ENCODE assay signal across 16 cellular contexts in genomic region chr2:10424916-10425505, GRCh38. TPM values are rescaled to one million over a fixed set of nuclear protein-coding genes. Genes with fewer than 3 reads are reported as not detected.
DNase-seq lines count a peak whose midpoint lies in the region; ATAC-seq, FAIRE-seq and TF ChIP-seq lines count a peak whose summit lies in the region.
"Had no signal": no experiment of that assay in that cellular context is flagged by ENCODE, and none has a peak within 500 bp of the region (broad histone marks: within the 10 kb centered on the region; RNA-seq: fewer than 3 reads in every experiment).

No MANE protein-coding gene starts in this region.

- peak; percentile 17 for DNase-seq in Right ventricle myocardium inferior (ENCODE audit: missing footprints)
- no peak for DNase-seq in left cardiac atrium
- peak; percentile 52 for DNase-seq in kidney
- DNase-seq in neuronal stem cell (ENCODE audit: low spot score) = no peak
- DNase-seq in vagina (ENCODE audit: extremely low spot score in 2 of 2) = no peak
- no peak for DNase-seq in activated CD8-positive, alpha-beta memory T cell treated with anti-CD3 and anti-CD28 coated beads, Interleukin-2, amount 10 ng/mL, durations not matched to agents 7 days and 5 days
- no peak for DNase-seq in GM19240 (ENCODE audit: insufficient read length, low spot score)
- no peak for DNase-seq in activated gamma-delta T cell (lab: John Stamatoyannopoulos, UW)
- DNase-seq: C1 segment of cervical spinal cord, DMS79, H7 had no signal

- no peak overlapping the region for H3K27ac Mint-ChIP-seq in activated CD8-positive, alpha-beta memory T cell treated with anti-CD3 and anti-CD28 coated beads, Interleukin-2, amount 10 ng/mL, durations not matched to agents 7 days and 5 days
- H3K27ac Mint-ChIP-seq: GM23338 had no signal

- no peaks in the 10 kb centered on the region for H3K27me3 Mint-ChIP-seq in activated CD8-positive, alpha-beta memory T cell treated with anti-CD3 and anti-CD28 coated beads, Interleukin-2, amount 10 ng/mL, durations not matched to agents 7 days and 5 days
- H3K27me3 Mint-ChIP-seq: CD4-positive, alpha-beta memory T cell had no signal

- no peak overlapping the region for H3K14ac ChIP-seq in neuronal stem cell (ENCODE audit: low read length)

- H3K4me3 Mint-ChIP-seq in activated CD8-positive, alpha-beta memory T cell treated with anti-CD3 and anti-CD28 coated beads, Interleukin-2, amount 10 ng/mL, durations not matched to agents 7 days and 5 days = no peak overlapping the region
- H3K4me3 Mint-ChIP-seq: CD4-positive, alpha-beta memory T cell; GM23338 had no signal

- H3K27me3 ChIP-seq in neuronal stem cell (ENCODE audit: control insufficient read depth in 3 of 3, insufficient read depth in 3 of 3, low read depth in 1 of 3, low read length in 3 of 3) (no peaks in the 10 kb centered on the region), vagina (no peaks in the 10 kb centered on the region)

- no peak for FAIRE-seq in kidney (lab: Jason Lieb, UNC)
- FAIRE-seq: GM12878, GM18507 had no signal

- H3K36me3 ChIP-seq in kidney (ENCODE audit: control insufficient read depth in 1 of 2, insufficient read depth in 2 of 2, low read length in 2 of 2) = peaks cover 25 to 29% of the 10 kb centered on the region in 2 donors
- no peaks in the 10 kb centered on the region for H3K36me3 ChIP-seq in neuronal stem cell (replicated peaks in 1 of 2; ENCODE audit: control insufficient read depth in 2 of 2, insufficient read depth in 2 of 2, low read length in 2 of 2)
- H3K36me3 ChIP-seq in vagina = peaks cover 0 to 8% of the 10 kb centered on the region in 2 donors

- TF ChIP-seq POLR2A in vagina (IDR thresholded peaks at IDR 0.05) = no peak

- intact Hi-C loops in Right ventricle myocardium inferior (cut with DNase I) = no loop called here
- intact Hi-C loops in left cardiac atrium (cut with DNase I) = loop anchor here in 1 of 2 donors (5.0 kb wide), 1 partner anchor 293 kb away; no protein-coding TSS in a partner anchor
- intact Hi-C loops in kidney (cut with DNase I) = no loop called here
- intact Hi-C loops in vagina (cut with DNase I) = no loop called here

- H3K23ac ChIP-seq in neuronal stem cell (ENCODE audit: low read depth, low read length, poor library complexity) = peak overlapping the region; percentile 68

- H3K9me3 Mint-ChIP-seq in activated CD8-positive, alpha-beta memory T cell treated with anti-CD3 and anti-CD28 coated beads, Interleukin-2, amount 10 ng/mL, durations not matched to agents 7 days and 5 days (ENCODE audit: low read depth) = no peaks in the 10 kb centered on the region
- H3K9me3 Mint-ChIP-seq: CD4-positive, alpha-beta memory T cell; GM23338 had no signal

- H3K27ac ChIP-seq in kidney (ENCODE audit: low read depth in 2 of 2, low read length in 2 of 2) (no peak overlapping the region), neuronal stem cell (replicated peaks; ENCODE audit: low read length) (no peak overlapping the region), vagina (peak overlapping the region; percentile 41)
- H3K27ac ChIP-seq: 22Rv1 had no signal

- no peak overlapping the region for H4K8ac ChIP-seq in neuronal stem cell (ENCODE audit: low read depth, low read length)

- H2BK120ac ChIP-seq in neuronal stem cell (ENCODE audit: low read depth, low read length) = no peak overlapping the region

- H3K4me3 ChIP-seq in kidney (ENCODE audit: low read length in 2 of 2) (no peak overlapping the region), neuronal stem cell (ENCODE audit: low read length in 2 of 2) (no peak overlapping the region), vagina (no peak overlapping the region)
- H3K4me3 ChIP-seq: GM12878, GM23338 had no signal

- peak overlapping the region; percentile 17 for H2BK12ac ChIP-seq in neuronal stem cell (ENCODE audit: low read length)

- no peak overlapping the region for H4K91ac ChIP-seq in neuronal stem cell (ENCODE audit: low read depth, low read length, poor library complexity)

- H2AK5ac ChIP-seq in neuronal stem cell (ENCODE audit: low read depth, low read length) = peak overlapping the region; percentile 76

- no peak overlapping the region for H3K4ac ChIP-seq in neuronal stem cell (ENCODE audit: low read length)

- CTCF ChIA-PET in activated CD8-positive, alpha-beta memory T cell treated with anti-CD3 and anti-CD28 coated beads, Interleukin-2, amount 10 ng/mL, durations not matched to agents 7 days and 5 days (lab: Charles Lee) = interaction anchor here (1.4 kb wide), 2 partner anchors 10 to 17 kb away, joined by 3 to 7 read pairs; no protein-coding TSS in a partner anchor

- H3K4me1 ChIP-seq in kidney (ENCODE audit: control insufficient read depth in 1 of 2, insufficient read depth in 1 of 2, low read depth in 1 of 2, low read length in 2 of 2) (peaks cover 0 to 2% of the 10 kb centered on the region in 2 donors), neuronal stem cell (ENCODE audit: control insufficient read depth in 2 of 2, insufficient read depth in 1 of 2, low read depth in 1 of 2, low read length in 2 of 2) (peaks cover 17 to 29% of the 10 kb centered on the region in 2 donors), vagina (peaks cover 11% of the 10 kb centered on the region)

- H3K36me3 Mint-ChIP-seq in activated CD8-positive, alpha-beta memory T cell treated with anti-CD3 and anti-CD28 coated beads, Interleukin-2, amount 10 ng/mL, durations not matched to agents 7 days and 5 days = no peaks in the 10 kb centered on the region

- no peak overlapping the region for H3K18ac ChIP-seq in neuronal stem cell (ENCODE audit: low read length)

- peaks cover 2% of the 10 kb centered on the region for H3K79me1 ChIP-seq in neuronal stem cell (ENCODE audit: low read depth, low read length)

- H3K9ac ChIP-seq in kidney (ENCODE audit: low read length in 2 of 2) (no peak overlapping the region), neuronal stem cell (ENCODE audit: low read depth, low read length, poor library complexity) (no peak overlapping the region)

- no CpG with 5 or more reads among the region's 8 CpGs for WGBS in neuronal stem cell (ENCODE audit: extremely low coverage in 2 of 2, insufficient read length in 2 of 2, insufficient replicate concordance in 1 of 2), 2 donors

- H3K9me3 ChIP-seq in kidney (ENCODE audit: control insufficient read depth in 1 of 2, low read length in 2 of 2) = no peaks in the 10 kb centered on the region
- H3K9me3 ChIP-seq in neuronal stem cell (replicated peaks in 1 of 2; ENCODE audit: control insufficient read depth in 2 of 2, insufficient read depth in 1 of 2, low read depth in 1 of 2, low read length in 2 of 2) = no peaks in the 10 kb centered on the region
- no peaks in the 10 kb centered on the region for H3K9me3 ChIP-seq in vagina

- H3K4me1 Mint-ChIP-seq in activated CD8-positive, alpha-beta memory T cell treated with anti-CD3 and anti-CD28 coated beads, Interleukin-2, amount 10 ng/mL, durations not matched to agents 7 days and 5 days = no peaks in the 10 kb centered on the region
- H3K4me1 Mint-ChIP-seq: CD4-positive, alpha-beta memory T cell; GM23338 had no signal

- ATAC-seq in Right ventricle myocardium inferior = no peak
- no peak for ATAC-seq in left cardiac atrium
- ATAC-seq in activated CD8-positive, alpha-beta memory T cell treated with anti-CD3 and anti-CD28 coated beads, Interleukin-2, amount 10 ng/mL, durations not matched to agents 7 days and 5 days = no peak
- ATAC-seq: GM12878, GM23338 had no signal

- no peak overlapping the region for H2BK5ac ChIP-seq in neuronal stem cell (ENCODE audit: low read length)

- no peak overlapping the region for H3K4me2 ChIP-seq in neuronal stem cell (ENCODE audit: insufficient read depth, low read length, poor library complexity, severe bottlenecking)
- H3K4me2 ChIP-seq: GM23338 had no signal

- no peak overlapping the region for H2AFZ ChIP-seq in neuronal stem cell (ENCODE audit: low read length)
- H2AFZ ChIP-seq: GM23338 had no signal

- peak overlapping the region; percentile 38 for H2BK15ac ChIP-seq in neuronal stem cell (ENCODE audit: low read length)

- TF ChIP-seq CTCF in kidney (IDR thresholded peaks at IDR 0.05; ENCODE audit: borderline replicate concordance, extremely low read depth, insufficient read depth) (no peak), vagina (IDR thresholded peaks at IDR 0.05) (no peak)

RNA-seq across cellular contexts. Expression of gene ODC1, which starts 23.1 kb away (rescaled TPM):
- total RNA-seq in Right ventricle myocardium inferior (37.2 TPM), left cardiac atrium (10 to 100 TPM; 26.7 to 40.5 TPM), kidney (97.5 TPM), vagina (34.9 TPM)
- polyA plus RNA-seq in kidney (ENCODE audit: insufficient read depth, low read depth, low replicate concordance) = 94.4 TPM
- 196 TPM for polyA plus RNA-seq in neuronal stem cell (2013, experiment 1 of 2)
- 192 TPM for polyA plus RNA-seq in neuronal stem cell (2013, experiment 2 of 2)
- 10 to 100 TPM; 64.8 to 80.3 TPM for total RNA-seq in activated CD8-positive, alpha-beta memory T cell treated with anti-CD3 and anti-CD28 coated beads, Interleukin-2, amount 10 ng/mL, durations not matched to agents 7 days and 5 days

Comparison
In these comparisons a context has a peak if more than half of its experiments do, and no peak if none do; other contexts are left out.
1. DNase-seq: peak in Right ventricle myocardium inferior (single experiment) and kidney (single experiment); none in left cardiac atrium (single experiment), neuronal stem cell (single experiment), vagina (0 of 2), activated CD8-positive, alpha-beta memory T cell treated with anti-CD3 and anti-CD28 coated beads, Interleukin-2, amount 10 ng/mL, durations not matched to agents 7 days and 5 days (single experiment), GM19240 (single experiment) and activated gamma-delta T cell (single experiment).